30 cellular contexts compared by ENCODE assay signal in the genomic region with DNA sequence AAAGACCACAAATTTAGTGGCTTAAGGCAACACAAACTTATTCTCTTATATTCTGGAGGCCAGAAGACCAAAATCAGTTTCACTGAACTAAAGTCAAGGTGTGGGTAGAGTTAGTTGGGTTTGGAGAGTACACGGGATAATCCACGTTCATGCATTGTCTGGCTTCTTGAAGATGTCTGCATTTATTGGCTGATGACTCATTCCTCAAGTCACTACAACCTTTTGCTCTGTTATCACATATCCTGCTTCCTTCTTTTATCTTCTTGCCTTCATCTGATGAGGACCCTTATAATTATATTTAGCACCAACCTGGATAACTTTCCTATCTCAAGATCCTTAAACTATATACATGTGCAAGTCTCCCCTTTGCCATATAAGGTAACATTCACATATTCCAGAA.
DNase-seq lines count a peak whose midpoint lies in the region; ATAC-seq, FAIRE-seq and TF ChIP-seq lines count a peak whose summit lies in the region.
"Had no signal": no experiment of that assay in that cellular context is flagged by ENCODE, and none has a peak within 500 bp of the region (broad histone marks: within the 10 kb centered on the region; RNA-seq: fewer than 3 reads in every experiment).

No MANE protein-coding gene starts in this region.

- no peaks in the 10 kb centered on the region for H3K79me1 ChIP-seq in mesenchymal stem cell (replicated peaks; ENCODE audit: low read length, poor library complexity, severe bottlenecking)

- H3K27ac ChIP-seq in astrocyte (ENCODE audit: low read depth, low read length), result no peak overlapping the region
- H3K27ac ChIP-seq in mesenchymal stem cell (ENCODE audit: low read length, poor library complexity, severe bottlenecking), result no peak overlapping the region
- H3K27ac ChIP-seq in colonic mucosa, result no peak overlapping the region
- H3K27ac ChIP-seq: dorsolateral prefrontal cortex, neural progenitor cell, RWPE1, SK-N-MC, spleen, transverse colon had no signal

- no peaks in the 10 kb centered on the region for H4K20me1 ChIP-seq in astrocyte (ENCODE audit: insufficient read depth, low read length)

- no peak overlapping the region for H3K9ac ChIP-seq in astrocyte (ENCODE audit: low read length)
- no peak overlapping the region for H3K9ac ChIP-seq in mesenchymal stem cell (ENCODE audit: low read length)
- no peak overlapping the region for H3K9ac ChIP-seq in colonic mucosa (ENCODE audit: low read depth in 2 of 2, low read length in 2 of 2)
- H3K9ac ChIP-seq: neural progenitor cell had no signal

- no peak overlapping the region for H3K14ac ChIP-seq in mesenchymal stem cell (ENCODE audit: low read length in 2 of 2)

- H4K91ac ChIP-seq in mesenchymal stem cell (ENCODE audit: low read length), result no peak overlapping the region

- no peak overlapping the region for H4K8ac ChIP-seq in mesenchymal stem cell (ENCODE audit: low read length)

- intact Hi-C loops in colonic mucosa (cut with DNase I), result no loop called here

- H3K36me3 ChIP-seq in astrocyte (ENCODE audit: insufficient read depth, low read length) (no peaks in the 10 kb centered on the region), mesenchymal stem cell (ENCODE audit: control insufficient read depth in 1 of 2, insufficient read depth in 2 of 2, low read depth in 1 of 2, low read length in 2 of 2) (no peaks in the 10 kb centered on the region), colonic mucosa (no peaks in the 10 kb centered on the region)
- H3K36me3 ChIP-seq: neural progenitor cell, spleen, transverse colon had no signal

- H3K4me1 ChIP-seq in astrocyte (ENCODE audit: insufficient read depth, low read length) (peaks cover 4% of the 10 kb centered on the region), mesenchymal stem cell (ENCODE audit: control insufficient read depth, insufficient read depth, low read depth, low read length) (no peaks in the 10 kb centered on the region), colonic mucosa (no peaks in the 10 kb centered on the region)
- H3K4me1 ChIP-seq: neural progenitor cell, spleen had no signal

- H3K4ac ChIP-seq in mesenchymal stem cell (ENCODE audit: low read depth in 1 of 2, low read length in 2 of 2), result no peak overlapping the region

- H2BK12ac ChIP-seq in mesenchymal stem cell (ENCODE audit: low read length in 2 of 2), result no peak overlapping the region

- no peak overlapping the region for H3K4me3 ChIP-seq in astrocyte (ENCODE audit: insufficient read depth, low read depth, low read length)
- no peak overlapping the region for H3K4me3 ChIP-seq in mesenchymal stem cell (ENCODE audit: insufficient read depth in 1 of 2, low read depth in 1 of 2, low read length in 2 of 2)
- H3K4me3 ChIP-seq in colonic mucosa, result no peak overlapping the region
- H3K4me3 ChIP-seq: dorsolateral prefrontal cortex, neural progenitor cell, SK-N-MC, spleen, transverse colon had no signal

- WGBS in mesenchymal stem cell, result 75% methylated on average over 2 of the region's 2 CpGs

- H3K23ac ChIP-seq in mesenchymal stem cell (ENCODE audit: low read length in 2 of 2), result no peak overlapping the region

- no peaks in the 10 kb centered on the region for H3K79me2 ChIP-seq in astrocyte (ENCODE audit: insufficient read depth, low read length)

- no peaks in the 10 kb centered on the region for H3K36me3 Mint-ChIP-seq in astrocyte (ENCODE audit: low read depth, unreplicated experiment)
- H3K36me3 Mint-ChIP-seq: activated naive CD8-positive, alpha-beta T cell; neural progenitor cell had no signal

- DNase-seq in SIG-M5 treated with dmso at 0.1 percent for 504 hours (lab: John Stamatoyannopoulos, UW; ENCODE audit: unreplicated experiment), result peak; percentile 55
- no peak for DNase-seq in SIG-M5 (lab: John Stamatoyannopoulos, UW)
- peak; percentile 34 for DNase-seq in LoVo (ENCODE audit: low spot score)
- peak; percentile 27 for DNase-seq in astrocyte (ENCODE audit: low read depth)
- peak; percentile 10 for DNase-seq in mesenchymal stem cell
- no peak for DNase-seq in NCI-H345 (lab: John Stamatoyannopoulos, UW)
- DNase-seq in colonic mucosa, result no peak
- DNase-seq: activated CD4-positive, alpha-beta T cell treated with anti-CD3 and anti-CD28 coated beads for 36 hours; activated CD8-positive, alpha-beta T cell treated with anti-CD3 and anti-CD28 coated beads, Interleukin-2, amount 10 ng/mL, durations not matched to agents 7 days and 5 days; aorta; DMS153; dorsolateral prefrontal cortex; HCEC 1CT; kidney glomerular epithelial cell; NCI-H1092 treated with DMSO at 0.1 percent for 48 hours; NCI-H187 treated with DMSO at 0.1 percent for 48 hours; NCI-H526; right cardiac atrium; spleen; stimulated activated CD4-positive, alpha-beta T cell treated with anti-CD3 and anti-CD28 coated beads, Interleukin-2, amount 100 ng/mL, for 48 hours; T-helper 17 cell; transverse colon had no signal

- H3K9me3 Mint-ChIP-seq in astrocyte (ENCODE audit: unreplicated experiment), result no peaks in the 10 kb centered on the region

- H3K4me3 Mint-ChIP-seq in astrocyte (ENCODE audit: unreplicated experiment), result no peak overlapping the region
- H3K4me3 Mint-ChIP-seq: activated CD4-positive, alpha-beta T cell treated with anti-CD3 and anti-CD28 coated beads for 36 hours; activated CD8-positive, alpha-beta T cell treated with anti-CD3 and anti-CD28 coated beads, Interleukin-2, amount 10 ng/mL, durations not matched to agents 7 days and 5 days; activated naive CD8-positive, alpha-beta T cell; central memory CD8-positive, alpha-beta T cell; neural progenitor cell; T-helper 17 cell had no signal

- no peak overlapping the region for H2BK120ac ChIP-seq in mesenchymal stem cell (ENCODE audit: low read depth, low read length)

- H3K9me3 ChIP-seq in astrocyte (ENCODE audit: insufficient read depth, low read depth, low read length) (no peaks in the 10 kb centered on the region), mesenchymal stem cell (ENCODE audit: control insufficient read depth, low read length) (no peaks in the 10 kb centered on the region), colonic mucosa (no peaks in the 10 kb centered on the region)
- H3K9me3 ChIP-seq: transverse colon had no signal

- H2AFZ ChIP-seq in astrocyte (ENCODE audit: low read depth, low read length) (no peak overlapping the region), mesenchymal stem cell (ENCODE audit: low read depth, low read length) (no peak overlapping the region)
- H2AFZ ChIP-seq: neural progenitor cell had no signal

- H3K18ac ChIP-seq in mesenchymal stem cell (ENCODE audit: low read depth in 1 of 2, low read length in 2 of 2), result no peak overlapping the region

- H3K27ac Mint-ChIP-seq in astrocyte (ENCODE audit: unreplicated experiment), result no peak overlapping the region
- H3K27ac Mint-ChIP-seq: activated CD4-positive, alpha-beta T cell treated with anti-CD3 and anti-CD28 coated beads for 36 hours; activated CD8-positive, alpha-beta T cell treated with anti-CD3 and anti-CD28 coated beads, Interleukin-2, amount 10 ng/mL, durations not matched to agents 7 days and 5 days; activated naive CD8-positive, alpha-beta T cell; neural progenitor cell; T-helper 17 cell had no signal

- peaks cover 7% of the 10 kb centered on the region for H3K4me1 Mint-ChIP-seq in astrocyte (ENCODE audit: low read depth, unreplicated experiment)
- H3K4me1 Mint-ChIP-seq: activated CD4-positive, alpha-beta T cell treated with anti-CD3 and anti-CD28 coated beads for 36 hours; central memory CD8-positive, alpha-beta T cell; neural progenitor cell; T-helper 17 cell had no signal

- H2BK15ac ChIP-seq in mesenchymal stem cell (ENCODE audit: low read depth, poor library complexity, severe bottlenecking), result no peak overlapping the region

- no peak for ATAC-seq in GM18873 (IDR thresholded peaks at IDR 0.05; ENCODE audit: low FRiP score, unreplicated experiment)
- ATAC-seq: activated CD4-positive, alpha-beta T cell treated with anti-CD3 and anti-CD28 coated beads for 36 hours; activated CD8-positive, alpha-beta T cell treated with anti-CD3 and anti-CD28 coated beads, Interleukin-2, amount 10 ng/mL, durations not matched to agents 7 days and 5 days; right cardiac atrium; T-helper 17 cell had no signal

- no peaks in the 10 kb centered on the region for H3K27me3 ChIP-seq in astrocyte (ENCODE audit: insufficient read depth, low read length)
- no peaks in the 10 kb centered on the region for H3K27me3 ChIP-seq in mesenchymal stem cell (ENCODE audit: control insufficient read depth in 1 of 2, insufficient read depth in 1 of 2, low read length in 2 of 2)
- H3K27me3 ChIP-seq in colonic mucosa, result no peaks in the 10 kb centered on the region
- H3K27me3 ChIP-seq: dorsolateral prefrontal cortex, neural progenitor cell, spleen, transverse colon had no signal

- FAIRE-seq in astrocyte (lab: Jason Lieb, UNC), result no peak
- FAIRE-seq: A204.1, GM19239 had no signal

- no peak overlapping the region for H3K4me2 ChIP-seq in astrocyte (ENCODE audit: low read length)
- H3K4me2 ChIP-seq in mesenchymal stem cell (ENCODE audit: low read length, poor library complexity, severe bottlenecking), result no peak overlapping the region
- H3K4me2 ChIP-seq: neural progenitor cell had no signal

- no peaks in the 10 kb centered on the region for H3K27me3 Mint-ChIP-seq in astrocyte (ENCODE audit: low read depth, unreplicated experiment)
- H3K27me3 Mint-ChIP-seq: activated CD4-positive, alpha-beta T cell treated with anti-CD3 and anti-CD28 coated beads for 36 hours; activated naive CD8-positive, alpha-beta T cell; central memory CD8-positive, alpha-beta T cell; T-helper 17 cell had no signal

- TF ChIP-seq CTCF in astrocyte (IDR thresholded peaks at IDR 0.05; ENCODE audit: insufficient read depth, low read depth, low read length), result no peak
- no peak for TF ChIP-seq CTCF in colonic mucosa (IDR thresholded peaks at IDR 0.05)

- H2BK5ac ChIP-seq in mesenchymal stem cell (ENCODE audit: low read depth, low read length, poor library complexity, severe bottlenecking), result no peak overlapping the region

- no peak overlapping the region for H2AK5ac ChIP-seq in mesenchymal stem cell (ENCODE audit: low read length, severe bottlenecking)

Comparison
In these comparisons a context has a peak if more than half of its experiments do, and no peak if none do; other contexts are left out.
1. DNase-seq: peak in SIG-M5 treated with dmso at 0.1 percent for 504 hours (single experiment), LoVo (single experiment), astrocyte (single experiment) and mesenchymal stem cell (single experiment); none in SIG-M5 (single experiment), NCI-H345 (single experiment) and colonic mucosa (single experiment).